In genomic region chr3:39332525-39332924, GRCh38 we compare ENCODE assay signal across 21 cellular contexts. TPM values are rescaled to one million over a fixed set of nuclear protein-coding genes. Genes with fewer than 3 reads are reported as not detected.
DNase-seq lines count a peak whose midpoint lies in the region; ATAC-seq and TF ChIP-seq lines count a peak whose summit lies in the region.
"Had no signal": no experiment of that assay in that cellular context is flagged by ENCODE, and none has a peak within 500 bp of the region (broad histone marks: within the 10 kb centered on the region; RNA-seq: fewer than 3 reads in every experiment).

No MANE protein-coding gene starts in this region.

- DNase-seq in activated CD4-positive, alpha-beta T cell treated with anti-CD3 and anti-CD28 coated beads, Interleukin-2, amount 10 ng/mL, durations not matched to agents 24 days and 14 days, result peak; percentile 38
- DNase-seq in activated CD4-positive, alpha-beta T cell treated with anti-CD3 and anti-CD28 coated beads for 4 hours, result no peak
- no peak for DNase-seq in CD4-positive, CD25-positive, alpha-beta regulatory T cell
- DNase-seq in heart left ventricle, result peak in 4 of 5 donors; percentile 13 to 72 (median 38)
- peak; percentile 70 for DNase-seq in left ventricle myocardium superior
- no peak for DNase-seq in LoVo (ENCODE audit: low spot score)
- DNase-seq in CD8-positive, alpha-beta T cell, result no peak
- DNase-seq: AML-193; CD8-positive, alpha-beta memory T cell; COR-L47; DMS 273 treated with DMSO at 0.1 percent for 48 hours; DMS53; GM23248 had no signal

- peaks cover 36% of the 10 kb centered on the region for H3K4me1 Mint-ChIP-seq in activated CD4-positive, alpha-beta T cell treated with anti-CD3 and anti-CD28 coated beads, Interleukin-2, amount 10 ng/mL, durations not matched to agents 24 days and 14 days
- peaks cover 29 to 68% (median 48%) of the 10 kb centered on the region in 4 donors for H3K4me1 Mint-ChIP-seq in CD4-positive, CD25-positive, alpha-beta regulatory T cell
- H3K4me1 Mint-ChIP-seq in CD8-positive, alpha-beta T cell (ENCODE audit: low read depth), result no peaks in the 10 kb centered on the region

- no peak for ATAC-seq in CD4-positive, CD25-positive, alpha-beta regulatory T cell (ENCODE audit: low read depth in 2 of 2)
- ATAC-seq in heart left ventricle (peak; percentile 76 to 87 (median 86)), left ventricle myocardium superior (peak; percentile 98)
- no peak for ATAC-seq in CD8-positive, alpha-beta T cell
- ATAC-seq: A549, HepG2 had no signal

- H3K4me1 ChIP-seq in CD4-positive, CD25-positive, alpha-beta regulatory T cell (ENCODE audit: control insufficient read depth, insufficient read depth, low read length, poor library complexity, severe bottlenecking), result peaks cover 45% of the 10 kb centered on the region
- H3K4me1 ChIP-seq in heart left ventricle, result no peaks in the 10 kb centered on the region
- no peaks in the 10 kb centered on the region for H3K4me1 ChIP-seq in CD8-positive, alpha-beta T cell (ENCODE audit: insufficient read depth, low read length)
- H3K4me1 ChIP-seq: A549, HAP-1 had no signal

- H3K36me3 Mint-ChIP-seq in activated CD4-positive, alpha-beta T cell treated with anti-CD3 and anti-CD28 coated beads, Interleukin-2, amount 10 ng/mL, durations not matched to agents 24 days and 14 days (ENCODE audit: low read depth), result peaks cover 20% of the 10 kb centered on the region
- H3K36me3 Mint-ChIP-seq in CD4-positive, CD25-positive, alpha-beta regulatory T cell, result peaks cover 13% of the 10 kb centered on the region
- no peaks in the 10 kb centered on the region for H3K36me3 Mint-ChIP-seq in CD8-positive, alpha-beta T cell
- H3K36me3 Mint-ChIP-seq: IgD-negative memory B cell had no signal

- POLR2A ChIA-PET in CD8-positive, alpha-beta T cell (lab: Charles Lee), result no interaction called here

- whole genome bisulfite sequencing in heart left ventricle, 4 donors, result 39 to 62% (median 56%) methylated on average over 4 of the region's 4 CpGs

- CTCF ChIA-PET in CD8-positive, alpha-beta T cell (lab: Charles Lee), result no interaction called here

- no peak overlapping the region for H3K27ac Mint-ChIP-seq in activated CD4-positive, alpha-beta T cell treated with anti-CD3 and anti-CD28 coated beads, Interleukin-2, amount 10 ng/mL, durations not matched to agents 24 days and 14 days
- H3K27ac Mint-ChIP-seq in CD4-positive, CD25-positive, alpha-beta regulatory T cell, result peak overlapping the region; percentile 29 to 90 (median 81)
- no peak overlapping the region for H3K27ac Mint-ChIP-seq in CD8-positive, alpha-beta T cell

- H3K27me3 ChIP-seq in CD4-positive, CD25-positive, alpha-beta regulatory T cell (ENCODE audit: control insufficient read depth, insufficient read depth, low read length), result no peaks in the 10 kb centered on the region
- H3K27me3 ChIP-seq in heart left ventricle, result peaks cover 0 to 4% (median 0%) of the 10 kb centered on the region in 9 donors
- H3K27me3 ChIP-seq in CD8-positive, alpha-beta T cell (ENCODE audit: insufficient read depth, low read length), result no peaks in the 10 kb centered on the region

- H3K9me3 ChIP-seq in CD4-positive, CD25-positive, alpha-beta regulatory T cell (ENCODE audit: control insufficient read depth in 2 of 2, low read length in 2 of 2), result no peaks in the 10 kb centered on the region
- H3K9me3 ChIP-seq in heart left ventricle, result no peaks in the 10 kb centered on the region
- no peaks in the 10 kb centered on the region for H3K9me3 ChIP-seq in CD8-positive, alpha-beta T cell (ENCODE audit: low read length)
- H3K9me3 ChIP-seq: A549, HAP-1 had no signal

- TF ChIP-seq CTCF in heart left ventricle (IDR thresholded peaks at IDR 0.05), result no peak
- TF ChIP-seq CTCF in CD8-positive, alpha-beta T cell (IDR thresholded peaks at IDR 0.05), result no peak

- no peaks in the 10 kb centered on the region for H3K27me3 Mint-ChIP-seq in activated CD4-positive, alpha-beta T cell treated with anti-CD3 and anti-CD28 coated beads, Interleukin-2, amount 10 ng/mL, durations not matched to agents 24 days and 14 days
- no peaks in the 10 kb centered on the region for H3K27me3 Mint-ChIP-seq in CD4-positive, CD25-positive, alpha-beta regulatory T cell
- H3K27me3 Mint-ChIP-seq in CD8-positive, alpha-beta T cell (ENCODE audit: low read depth), result no peaks in the 10 kb centered on the region

- no peak for TF ChIP-seq POLR2A in heart left ventricle (IDR thresholded peaks at IDR 0.05)

- H3K4me3 Mint-ChIP-seq in activated CD4-positive, alpha-beta T cell treated with anti-CD3 and anti-CD28 coated beads, Interleukin-2, amount 10 ng/mL, durations not matched to agents 24 days and 14 days, result no peak overlapping the region
- H3K4me3 Mint-ChIP-seq in CD4-positive, CD25-positive, alpha-beta regulatory T cell, result peak overlapping the region; percentile 75 to 92 (median 82)
- H3K4me3 Mint-ChIP-seq in CD8-positive, alpha-beta T cell, result no peak overlapping the region
- H3K4me3 Mint-ChIP-seq: IgD-negative memory B cell had no signal

- H3K27ac ChIP-seq in CD4-positive, CD25-positive, alpha-beta regulatory T cell (ENCODE audit: insufficient read depth, low read length, poor library complexity, severe bottlenecking), result peak overlapping the region; percentile 88
- no peak overlapping the region for H3K27ac ChIP-seq in heart left ventricle
- H3K27ac ChIP-seq in CD8-positive, alpha-beta T cell (ENCODE audit: low read depth, low read length), result no peak overlapping the region
- H3K27ac ChIP-seq: 22Rv1, A549, C4-2B, GM23248 had no signal

- peak overlapping the region; percentile 66 for H3K4me3 ChIP-seq in CD4-positive, CD25-positive, alpha-beta regulatory T cell (ENCODE audit: low read depth, low read length)
- no peak overlapping the region for H3K4me3 ChIP-seq in heart left ventricle
- no peak overlapping the region for H3K4me3 ChIP-seq in CD8-positive, alpha-beta T cell (ENCODE audit: low read depth, low read length)
- H3K4me3 ChIP-seq: A549, GM23248, HAP-1 had no signal

- H3K9me3 Mint-ChIP-seq in activated CD4-positive, alpha-beta T cell treated with anti-CD3 and anti-CD28 coated beads, Interleukin-2, amount 10 ng/mL, durations not matched to agents 24 days and 14 days, result peaks cover 21% of the 10 kb centered on the region
- peaks cover 0 to 5% (median 0%) of the 10 kb centered on the region in 7 donors for H3K9me3 Mint-ChIP-seq in CD4-positive, CD25-positive, alpha-beta regulatory T cell
- no peaks in the 10 kb centered on the region for H3K9me3 Mint-ChIP-seq in CD8-positive, alpha-beta T cell

- intact Hi-C loops in activated CD4-positive, alpha-beta T cell treated with anti-CD3 and anti-CD28 coated beads, Interleukin-2, amount 10 ng/mL, durations not matched to agents 24 days and 14 days (cut with micrococcal nuclease), result no loop called here
- intact Hi-C loops in heart left ventricle (cut with DNase I) (no loop called here), left ventricle myocardium superior (cut with micrococcal nuclease) (no loop called here)
- intact Hi-C loops in CD8-positive, alpha-beta T cell (cut with DNase I, micrococcal nuclease), result no loop called here

- H3K36me3 ChIP-seq in CD4-positive, CD25-positive, alpha-beta regulatory T cell (ENCODE audit: control insufficient read depth, insufficient read depth, low read length), result peaks cover 12% of the 10 kb centered on the region
- no peaks in the 10 kb centered on the region for H3K36me3 ChIP-seq in heart left ventricle
- no peaks in the 10 kb centered on the region for H3K36me3 ChIP-seq in CD8-positive, alpha-beta T cell (ENCODE audit: insufficient read depth, low read length)
- H3K36me3 ChIP-seq: HAP-1 had no signal

RNA-seq across cellular contexts. Expression of gene CCR8, which starts 3.0 kb away (rescaled TPM):
- total RNA-seq in activated CD4-positive, alpha-beta T cell treated with anti-CD3 and anti-CD28 coated beads, Interleukin-2, amount 10 ng/mL, durations not matched to agents 24 days and 14 days, result 5.7 and 7.5 TPM in 2 replicates
- total RNA-seq in CD4-positive, CD25-positive, alpha-beta regulatory T cell, result 87.2 TPM
- polyA plus RNA-seq in CD4-positive, CD25-positive, alpha-beta regulatory T cell, result 10 to 100 TPM; 33.6 to 61.6 (median 52.1) TPM
- total RNA-seq in heart left ventricle, result under 1 TPM in 1 of 9 donors, not detected in 8; 0.29 TPM
- not detected for polyA plus RNA-seq in heart left ventricle
- total RNA-seq in left ventricle myocardium superior, result not detected
- under 1 TPM in 1 of 2 experiments, not detected in 1; 0.61 TPM for total RNA-seq in CD8-positive, alpha-beta T cell
- total RNA-seq: GM23248, H4, HepG2 had no signal
- polyA plus RNA-seq: A549, BJ, GM23248, HepG2, IgD-negative memory B cell had no signal

RNA-seq across cellular contexts. Expression of gene SLC25A38, which starts 50.6 kb away (rescaled TPM):
- 37.8 and 38.2 TPM in 2 replicates for total RNA-seq in activated CD4-positive, alpha-beta T cell treated with anti-CD3 and anti-CD28 coated beads, Interleukin-2, amount 10 ng/mL, durations not matched to agents 24 days and 14 days
- 52.2 TPM for total RNA-seq in CD4-positive, CD25-positive, alpha-beta regulatory T cell
- polyA plus RNA-seq in CD4-positive, CD25-positive, alpha-beta regulatory T cell, result 10 to 100 TPM; 60.9 to 70.1 (median 65.4) TPM
- total RNA-seq in heart left ventricle (10 to 100 TPM; 13.6 to 30.6 (median 20.9) TPM), left ventricle myocardium superior (15.4 TPM)
- 10 to 100 TPM; 14.0 to 34.8 TPM for polyA plus RNA-seq in heart left ventricle
- total RNA-seq in CD8-positive, alpha-beta T cell, result 10 to 100 TPM; 64.0 to 65.1 TPM

RNA-seq across cellular contexts. Expression of gene CX3CR1, which starts 52.7 kb away (rescaled TPM):
- total RNA-seq in activated CD4-positive, alpha-beta T cell treated with anti-CD3 and anti-CD28 coated beads, Interleukin-2, amount 10 ng/mL, durations not matched to agents 24 days and 14 days, result 0.19 and 0.21 TPM in 2 replicates
- 1.0 TPM for total RNA-seq in CD4-positive, CD25-positive, alpha-beta regulatory T cell
- 1 to 10 TPM; 1.1 to 2.2 (median 1.7) TPM for polyA plus RNA-seq in CD4-positive, CD25-positive, alpha-beta regulatory T cell
- 10 to 100 TPM in 1 of 9 donors, 1 to 10 TPM in 5, under 1 TPM in 3; 0.20 to 11.4 (median 1.2) TPM for total RNA-seq in heart left ventricle
- polyA plus RNA-seq in heart left ventricle, result under 1 TPM; 0.14 to 0.15 TPM
- total RNA-seq in left ventricle myocardium superior, result 1.7 TPM
- under 1 TPM; 0.42 to 0.49 TPM for total RNA-seq in CD8-positive, alpha-beta T cell
- total RNA-seq: GM23248, H4, HepG2 had no signal
- polyA plus RNA-seq: GM23248, HepG2 had no signal

Comparison
In these comparisons a context has a peak if more than half of its experiments do, and no peak if none do; other contexts are left out.
1. DNase-seq: peak in activated CD4-positive, alpha-beta T cell treated with anti-CD3 and anti-CD28 coated beads, Interleukin-2, amount 10 ng/mL, durations not matched to agents 24 days and 14 days (single experiment), heart left ventricle (4 of 5) and left ventricle myocardium superior (single experiment); none in activated CD4-positive, alpha-beta T cell treated with anti-CD3 and anti-CD28 coated beads for 4 hours (0 of 2), CD4-positive, CD25-positive, alpha-beta regulatory T cell (0 of 3), LoVo (single experiment) and CD8-positive, alpha-beta T cell (0 of 7).
2. H3K27ac Mint-ChIP-seq: peak in CD4-positive, CD25-positive, alpha-beta regulatory T cell (3 of 3); none in activated CD4-positive, alpha-beta T cell treated with anti-CD3 and anti-CD28 coated beads, Interleukin-2, amount 10 ng/mL, durations not matched to agents 24 days and 14 days (single experiment) and CD8-positive, alpha-beta T cell (single experiment).
3. H3K4me3 Mint-ChIP-seq: peak in CD4-positive, CD25-positive, alpha-beta regulatory T cell (4 of 4); none in activated CD4-positive, alpha-beta T cell treated with anti-CD3 and anti-CD28 coated beads, Interleukin-2, amount 10 ng/mL, durations not matched to agents 24 days and 14 days (single experiment) and CD8-positive, alpha-beta T cell (single experiment).
4. ATAC-seq: peak in heart left ventricle (4 of 4) and left ventricle myocardium superior (single experiment); none in CD4-positive, CD25-positive, alpha-beta regulatory T cell (0 of 2) and CD8-positive, alpha-beta T cell (single experiment).
5. RNA of gene CCR8, which starts 3.0 kb away (total RNA-seq): 87.2 TPM in CD4-positive, CD25-positive, alpha-beta regulatory T cell (single experiment); 5.7 to 7.5 TPM in activated CD4-positive, alpha-beta T cell treated with anti-CD3 and anti-CD28 coated beads, Interleukin-2, amount 10 ng/mL, durations not matched to agents 24 days and 14 days, 0.61 TPM in CD8-positive, alpha-beta T cell, 0.29 TPM in heart left ventricle and not detected in left ventricle myocardium superior (single experiment); every median in the first group is over 10 times any median in the second.